14 cellular contexts compared by ENCODE assay signal in genomic region chr14:83765200-83765599, GRCh38.
A peak's percentile ranks its signal among the peaks of the same experiment; 100 is the strongest.
DNase-seq lines count a peak whose midpoint lies in the region; TF ChIP-seq lines count a peak whose summit lies in the region.
"Had no signal": no experiment of that assay in that cellular context is flagged by ENCODE, and none has a peak within 500 bp of the region (broad histone marks: within the 10 kb centered on the region; RNA-seq: fewer than 3 reads in every experiment).

No MANE protein-coding gene starts in this region.

- H3K27ac ChIP-seq in endodermal cell (ENCODE audit: low read depth, low read length) (no peak overlapping the region), mesendoderm (ENCODE audit: low read depth, low read length) (no peak overlapping the region), neuronal stem cell (replicated peaks; ENCODE audit: low read length) (no peak overlapping the region), sigmoid colon (no peak overlapping the region)

- peaks cover 9% of the 10 kb centered on the region for H3K9me3 Mint-ChIP-seq in endodermal cell
- H3K9me3 Mint-ChIP-seq in HFFc6, result no peaks in the 10 kb centered on the region; the same call in 1 of the 2 replicates

- H3K36me3 Mint-ChIP-seq in endodermal cell (ENCODE audit: low read depth) (no peaks in the 10 kb centered on the region), HFFc6 (ENCODE audit: low read depth) (no peaks in the 10 kb centered on the region)
- H3K36me3 Mint-ChIP-seq: CD4-positive, CD25-positive, alpha-beta regulatory T cell; CD8-positive, alpha-beta memory T cell had no signal

- intact Hi-C loops in sigmoid colon (cut with DNase I), result no loop called here

- DNase-seq in OCI-M1 (lab: John Stamatoyannopoulos, UW) (peak; percentile 78), endodermal cell (no peak), mesendoderm (peak; percentile 1), neuronal stem cell (ENCODE audit: low spot score) (no peak), NCI-H510A treated with DMSO at 0.1 percent for 48 hours (lab: John Stamatoyannopoulos, UW) (no peak), HFFc6 (no peak), sigmoid colon (no peak)
- DNase-seq: BE2C; C1 segment of cervical spinal cord; CD4-positive, CD25-positive, alpha-beta regulatory T cell; CD8-positive, alpha-beta memory T cell; COR-L47; GDM1; H9 had no signal

- H3K4ac ChIP-seq in mesendoderm (ENCODE audit: low read depth, low read length), result no peak overlapping the region
- H3K4ac ChIP-seq in neuronal stem cell (ENCODE audit: low read length), result no peak overlapping the region

- no peaks in the 10 kb centered on the region for H3K79me2 ChIP-seq in mesendoderm (ENCODE audit: control insufficient read depth, insufficient read depth, low read length)

- no peak overlapping the region for H2BK5ac ChIP-seq in mesendoderm (ENCODE audit: low read length)
- H2BK5ac ChIP-seq in neuronal stem cell (ENCODE audit: low read length), result no peak overlapping the region

- H3K27ac Mint-ChIP-seq in endodermal cell (no peak overlapping the region), HFFc6 (no peak overlapping the region)
- H3K27ac Mint-ChIP-seq: CD4-positive, CD25-positive, alpha-beta regulatory T cell; CD8-positive, alpha-beta memory T cell; H9 had no signal

- no peak overlapping the region for H2BK12ac ChIP-seq in neuronal stem cell (ENCODE audit: low read length)

- H3K9me3 ChIP-seq in endodermal cell (ENCODE audit: control insufficient read depth, low read length), result peaks cover 14% of the 10 kb centered on the region
- H3K9me3 ChIP-seq in neuronal stem cell (replicated peaks in 1 of 2; ENCODE audit: control insufficient read depth in 2 of 2, insufficient read depth in 1 of 2, low read depth in 1 of 2, low read length in 2 of 2), result no peaks in the 10 kb centered on the region
- H3K9me3 ChIP-seq in sigmoid colon, result no peaks in the 10 kb centered on the region
- H3K9me3 ChIP-seq: BE2C had no signal

- H3K14ac ChIP-seq in neuronal stem cell (ENCODE audit: low read length), result no peak overlapping the region

- H2AFZ ChIP-seq in neuronal stem cell (ENCODE audit: low read length), result peak overlapping the region; percentile 46

- H3K4me2 ChIP-seq in mesendoderm (ENCODE audit: low read length), result no peak overlapping the region
- no peak overlapping the region for H3K4me2 ChIP-seq in neuronal stem cell (ENCODE audit: insufficient read depth, low read length, poor library complexity, severe bottlenecking)

- H3K56ac ChIP-seq in mesendoderm (ENCODE audit: low read length), result no peak overlapping the region

- H2AK5ac ChIP-seq in mesendoderm (ENCODE audit: low read length) (no peak overlapping the region), neuronal stem cell (ENCODE audit: low read depth, low read length) (no peak overlapping the region)

- H3K18ac ChIP-seq in mesendoderm (ENCODE audit: low read length), result no peak overlapping the region
- no peak overlapping the region for H3K18ac ChIP-seq in neuronal stem cell (ENCODE audit: low read length)

- no peak for TF ChIP-seq EP300 in sigmoid colon (IDR thresholded peaks at IDR 0.05)

- H4K8ac ChIP-seq in mesendoderm (ENCODE audit: low read depth, low read length), result no peak overlapping the region
- H4K8ac ChIP-seq in neuronal stem cell (ENCODE audit: low read depth, low read length), result no peak overlapping the region

- H3K79me1 ChIP-seq in mesendoderm (ENCODE audit: low read length), result no peaks in the 10 kb centered on the region
- H3K79me1 ChIP-seq in neuronal stem cell (ENCODE audit: low read depth, low read length), result no peaks in the 10 kb centered on the region

- H2BK120ac ChIP-seq in mesendoderm (ENCODE audit: low read depth, low read length), result no peak overlapping the region
- H2BK120ac ChIP-seq in neuronal stem cell (ENCODE audit: low read depth, low read length), result no peak overlapping the region

- H2BK15ac ChIP-seq in mesendoderm (replicated peaks; ENCODE audit: low read depth) (no peak overlapping the region), neuronal stem cell (ENCODE audit: low read length) (no peak overlapping the region)

- no peak overlapping the region for H4K5ac ChIP-seq in mesendoderm (ENCODE audit: low read length)

- H3K27me3 ChIP-seq in endodermal cell (ENCODE audit: control insufficient read depth, insufficient read depth, low read length, poor library complexity, severe bottlenecking), result no peaks in the 10 kb centered on the region
- H3K27me3 ChIP-seq in mesendoderm (ENCODE audit: insufficient read depth, low read length, poor library complexity), result no peaks in the 10 kb centered on the region
- H3K27me3 ChIP-seq in neuronal stem cell (ENCODE audit: control insufficient read depth in 3 of 3, insufficient read depth in 3 of 3, low read depth in 1 of 3, low read length in 3 of 3), result no peaks in the 10 kb centered on the region
- H3K27me3 ChIP-seq in sigmoid colon, result no peaks in the 10 kb centered on the region
- H3K27me3 ChIP-seq: BE2C had no signal

- H3K4me1 ChIP-seq in endodermal cell (ENCODE audit: control insufficient read depth, insufficient read depth, low read length), result no peaks in the 10 kb centered on the region
- no peaks in the 10 kb centered on the region for H3K4me1 ChIP-seq in mesendoderm (ENCODE audit: control insufficient read depth, low read depth, low read length)
- peaks cover 0 to 1% of the 10 kb centered on the region in 2 donors for H3K4me1 ChIP-seq in neuronal stem cell (ENCODE audit: control insufficient read depth in 2 of 2, insufficient read depth in 1 of 2, low read depth in 1 of 2, low read length in 2 of 2)
- H3K4me1 ChIP-seq in sigmoid colon, result no peaks in the 10 kb centered on the region
- H3K4me1 ChIP-seq: BE2C had no signal

- H3K27me3 Mint-ChIP-seq in endodermal cell (ENCODE audit: insufficient read depth), result no peaks in the 10 kb centered on the region
- H3K27me3 Mint-ChIP-seq in HFFc6 (ENCODE audit: insufficient read depth), result no peaks in the 10 kb centered on the region
- H3K27me3 Mint-ChIP-seq: CD4-positive, CD25-positive, alpha-beta regulatory T cell; CD8-positive, alpha-beta memory T cell had no signal

- H3K4me3 ChIP-seq in endodermal cell (ENCODE audit: low read length), result peak overlapping the region; percentile 18
- no peak overlapping the region for H3K4me3 ChIP-seq in mesendoderm (ENCODE audit: low read length)
- H3K4me3 ChIP-seq in neuronal stem cell (ENCODE audit: low read length in 2 of 2), result no peak overlapping the region
- no peak overlapping the region for H3K4me3 ChIP-seq in sigmoid colon

- H4K91ac ChIP-seq in neuronal stem cell (ENCODE audit: low read depth, low read length, poor library complexity), result no peak overlapping the region

- no peak overlapping the region for H3K23ac ChIP-seq in mesendoderm (ENCODE audit: low read length)
- no peak overlapping the region for H3K23ac ChIP-seq in neuronal stem cell (ENCODE audit: low read depth, low read length, poor library complexity)

- H3K4me3 Mint-ChIP-seq in endodermal cell (no peak overlapping the region), HFFc6 (no peak overlapping the region; the same call in 1 of the 2 replicates)
- H3K4me3 Mint-ChIP-seq: CD4-positive, CD25-positive, alpha-beta regulatory T cell; CD8-positive, alpha-beta memory T cell; H9 had no signal

- TF ChIP-seq POLR2A in sigmoid colon (IDR thresholded peaks at IDR 0.05), result no peak

- H3K9ac ChIP-seq in endodermal cell (ENCODE audit: extremely low read depth, low read length, poor library complexity, severe bottlenecking) (no peak overlapping the region), mesendoderm (ENCODE audit: low read length) (no peak overlapping the region), neuronal stem cell (ENCODE audit: low read depth, low read length, poor library complexity) (no peak overlapping the region)

- no peak for TF ChIP-seq CTCF in endodermal cell (conservative IDR thresholded peaks at IDR 0.05)
- no peak for TF ChIP-seq CTCF in HFFc6 (IDR thresholded peaks at IDR 0.05)
- TF ChIP-seq CTCF in sigmoid colon (IDR thresholded peaks at IDR 0.05), result no peak

- WGBS in endodermal cell (ENCODE audit: insufficient coverage in 1 of 2, insufficient read length in 1 of 2), 2 experiments, result 84 to 94% methylated on average over 3 of the region's 3 CpGs
- no CpG with 5 or more reads among the region's 3 CpGs for WGBS in mesendoderm (ENCODE audit: extremely low coverage, insufficient coverage, low lambda C conversion rate)
- no CpG with 5 or more reads among the region's 3 CpGs for WGBS in neuronal stem cell (ENCODE audit: extremely low coverage in 2 of 2, insufficient read length in 2 of 2, insufficient replicate concordance in 1 of 2), 2 donors
- WGBS in sigmoid colon, 2 donors, result 86 to 91% methylated on average over 3 of the region's 3 CpGs

- H3K36me3 ChIP-seq in endodermal cell (ENCODE audit: control insufficient read depth, insufficient read depth, low read length), result no peaks in the 10 kb centered on the region
- no peaks in the 10 kb centered on the region for H3K36me3 ChIP-seq in mesendoderm (ENCODE audit: control insufficient read depth, insufficient read depth, low read length)
- H3K36me3 ChIP-seq in neuronal stem cell (replicated peaks in 1 of 2; ENCODE audit: control insufficient read depth in 2 of 2, insufficient read depth in 2 of 2, low read length in 2 of 2), result no peaks in the 10 kb centered on the region
- H3K36me3 ChIP-seq in sigmoid colon, result no peaks in the 10 kb centered on the region
- H3K36me3 ChIP-seq: BE2C had no signal

- H3K4me1 Mint-ChIP-seq in endodermal cell, result no peaks in the 10 kb centered on the region
- H3K4me1 Mint-ChIP-seq in HFFc6 (ENCODE audit: low read depth), result peaks cover 10% of the 10 kb centered on the region; the same call in 1 of the 2 replicates
- H3K4me1 Mint-ChIP-seq: CD4-positive, CD25-positive, alpha-beta regulatory T cell; CD8-positive, alpha-beta memory T cell; H9 had no signal

Comparison
In these comparisons a context has a peak if more than half of its experiments do, and no peak if none do; other contexts are left out.
1. DNase-seq: peak in OCI-M1 (single experiment) and mesendoderm (single experiment); none in endodermal cell (single experiment), neuronal stem cell (single experiment), NCI-H510A treated with DMSO at 0.1 percent for 48 hours (single experiment), HFFc6 (single experiment) and sigmoid colon (single experiment).